8 cellular contexts compared by ENCODE assay signal in the genomic region with DNA sequence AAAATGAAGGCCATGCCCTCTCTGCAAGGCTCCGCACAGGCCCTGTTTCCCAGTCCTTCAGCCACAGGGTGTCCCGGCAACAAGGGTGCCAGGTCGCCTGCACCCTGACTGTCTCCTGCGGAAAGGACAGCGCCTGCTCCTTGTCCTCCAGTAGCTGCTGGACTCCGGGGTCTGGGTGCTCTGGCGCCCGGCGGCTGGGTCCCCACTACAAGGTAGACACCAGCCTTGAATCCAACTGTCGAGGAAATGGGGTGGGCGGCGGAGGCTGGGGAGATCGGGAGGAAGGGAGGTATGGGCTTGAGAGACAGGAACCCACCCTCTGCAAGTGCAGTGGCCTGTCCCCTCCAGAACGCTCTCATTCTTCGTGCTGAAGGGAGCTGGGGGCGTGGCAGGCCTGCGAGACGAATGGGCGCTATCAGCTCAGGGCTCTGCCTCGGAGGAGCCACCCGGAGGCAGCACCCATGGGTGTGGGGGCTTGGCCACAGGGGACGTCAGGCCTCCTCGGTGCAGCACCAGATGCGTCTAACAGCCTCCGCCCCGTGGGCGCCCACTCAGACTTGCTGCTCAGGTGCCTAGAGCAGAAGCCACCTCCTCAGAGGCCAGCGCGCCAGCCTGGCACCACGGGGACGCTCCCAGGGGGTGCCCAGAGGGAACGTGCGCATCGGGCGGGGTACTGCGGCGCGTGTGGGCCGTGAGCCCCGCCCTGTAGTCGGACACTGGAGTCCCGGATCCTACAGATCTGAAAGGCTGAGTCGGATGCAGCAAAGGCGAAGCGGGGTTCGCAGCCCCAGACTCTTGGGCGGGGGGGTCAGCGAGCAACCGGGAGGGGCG. TPM values are rescaled to one million over a fixed set of nuclear protein-coding genes. Genes with fewer than 3 reads are reported as not detected.
DNase-seq lines count a peak whose midpoint lies in the region; ATAC-seq and TF ChIP-seq lines count a peak whose summit lies in the region.

No MANE protein-coding gene starts in this region.

- H3F3A ChIP-seq in PC-3 (ENCODE audit: low read length, unreplicated experiment): no peaks in the 10 kb centered on the region

- H3K9me3 ChIP-seq in PC-3 (ENCODE audit: low read length): no peaks in the 10 kb centered on the region
- H3K9me3 ChIP-seq in gastroesophageal sphincter: no peaks in the 10 kb centered on the region

- H4K20me1 ChIP-seq in PC-3 (ENCODE audit: low read length): no peaks in the 10 kb centered on the region

- H3K4me1 ChIP-seq in PC-3 (ENCODE audit: insufficient read depth, low read length) (peaks cover 69% of the 10 kb centered on the region), gastroesophageal sphincter (peaks cover 0 to 54% (median 26%) of the 10 kb centered on the region in 3 donors)

- H3K9ac ChIP-seq in PC-3 (ENCODE audit: low read length): peak overlapping the region; percentile 84

- no peaks in the 10 kb centered on the region for H3K9me2 ChIP-seq in PC-3 (replicated peaks; ENCODE audit: low read length)

- TF ChIP-seq EP300 in gastroesophageal sphincter (IDR thresholded peaks at IDR 0.05): no peak

- H3K4me2 ChIP-seq in PC-3 (ENCODE audit: low read length): peak overlapping the region; percentile 76

- intact Hi-C loops in PC-3 (cut with micrococcal nuclease): no loop called here

- TSS peak; percentile 22 for BruUV-seq in PC-3 (replicated peaks; lab: Mats Ljungman, UMichigan)

- no peaks in the 10 kb centered on the region for H3K27me3 ChIP-seq in PC-3 (ENCODE audit: low read length)
- peaks cover 7% of the 10 kb centered on the region for H3K27me3 ChIP-seq in gastroesophageal sphincter

- TF ChIP-seq POLR2A in gastroesophageal sphincter (IDR thresholded peaks at IDR 0.05): no peak

- whole genome bisulfite sequencing in gastroesophageal sphincter (ENCODE audit: low coverage in 1 of 2), 2 donors: 0% methylated on average over 1 of the region's 50 CpGs; no CpG with 5 or more reads in 1 of the 2 donors

- POLR2A ChIA-PET in PC-3 (lab: Charles Lee; ENCODE audit: unreplicated experiment): interaction anchor here (0.6 kb wide), 1 partner anchor 594 kb away, joined by 5 read pairs; no protein-coding TSS in a partner anchor

- CTCF ChIA-PET in PC-3 (lab: Charles Lee): no interaction called here

- ATAC-seq in GM18498 (IDR thresholded peaks at IDR 0.05; ENCODE audit: unreplicated experiment): peak; percentile 51
- peak; percentile 43 for ATAC-seq in HG02884 (IDR thresholded peaks at IDR 0.05; ENCODE audit: unreplicated experiment)
- ATAC-seq in PC-3: peak; percentile 7
- ATAC-seq in gastroesophageal sphincter: peak; percentile 65

- TF ChIP-seq CTCF in PC-3 (conservative IDR thresholded peaks at IDR 0.05; ENCODE audit: low read depth, low read length) (no peak), gastroesophageal sphincter (IDR thresholded peaks at IDR 0.05) (no peak)

- peak overlapping the region; percentile 67 for H3K27ac ChIP-seq in PC-3 (ENCODE audit: low read length)
- peak overlapping the region; percentile 72 to 92 (median 90) for H3K27ac ChIP-seq in gastroesophageal sphincter

- DNase-seq in A172 (ENCODE audit: low spot score) (peak; percentile 37), PC-3 (peak; percentile 28), pons (ENCODE audit: low spot score) (peak; percentile 20), NCI-H187 (lab: John Stamatoyannopoulos, UW) (no peak)
- DNase-seq in activated T-helper 9 cell treated with anti-CD3 and anti-CD28 coated beads, Interleukin-2, amount 50 U/mL, for 16 hours (ENCODE audit: low read depth): peak; percentile 51

- no peaks in the 10 kb centered on the region for H3K79me2 ChIP-seq in PC-3 (ENCODE audit: low read length)

- 0 out of 2 replicates have a peak overlapping the region, but pooled peaks have one; percentile 22 for H2AFZ ChIP-seq in PC-3 (ENCODE audit: low read length)

- H3K4me3 ChIP-seq in PC-3 (ENCODE audit: low read length): peak overlapping the region; percentile 61
- H3K4me3 ChIP-seq in gastroesophageal sphincter: peak overlapping the region; percentile 77 to 97

- H3K36me3 ChIP-seq in PC-3 (ENCODE audit: low read depth, low read length) (no peaks in the 10 kb centered on the region), gastroesophageal sphincter (no peaks in the 10 kb centered on the region)

RNA-seq across cellular contexts. Expression of gene ADAM8, which starts 15.6 kb away (rescaled TPM):
- total RNA-seq in A172 (2014; rRNA removed; shearing (Covaris generic)): 0.31 and 0.93 TPM in 2 replicates
- total RNA-seq in PC-3 (2014; rRNA removed) (113 and 147 TPM in 2 replicates), gastroesophageal sphincter (1 to 10 TPM; 2.0 to 6.6 (median 3.3) TPM)

RNA-seq across cellular contexts. Expression of gene VENTX, which starts 23.5 kb away (rescaled TPM):
- total RNA-seq in A172 (2014; rRNA removed; shearing (Covaris generic)): not detected in 2 replicates
- total RNA-seq in PC-3 (2014; rRNA removed) (not detected in 2 replicates), gastroesophageal sphincter (1 to 10 TPM in 2 of 4 donors, under 1 TPM in 2; 0.66 to 2.3 (median 1.4) TPM)

RNA-seq across cellular contexts. Expression of gene UTF1, which starts 31.1 kb away (rescaled TPM):
- total RNA-seq in A172 (2014; rRNA removed; shearing (Covaris generic)): not detected in 2 replicates
- total RNA-seq in PC-3 (2014; rRNA removed): not detected in 2 replicates
- not detected for total RNA-seq in gastroesophageal sphincter

RNA-seq across cellular contexts. Expression of gene TUBGCP2, which starts 47.6 kb away (rescaled TPM):
- total RNA-seq in A172 (2014; rRNA removed; shearing (Covaris generic)): 29.3 and 35.9 TPM in 2 replicates
- total RNA-seq in PC-3 (2014; rRNA removed) (72.9 and 84.4 TPM in 2 replicates), gastroesophageal sphincter (10 to 100 TPM; 35.8 to 47.3 (median 38.8) TPM)

RNA-seq across cellular contexts. Expression of gene ZNF511, which starts 47.6 kb away (rescaled TPM):
- total RNA-seq in A172 (2014; rRNA removed; shearing (Covaris generic)): 13.4 and 26.6 TPM in 2 replicates
- total RNA-seq in PC-3 (2014; rRNA removed): 78.4 and 84.3 TPM in 2 replicates
- total RNA-seq in gastroesophageal sphincter: 10 to 100 TPM; 15.1 to 42.2 (median 25.4) TPM

Comparison
In these comparisons a context has a peak if more than half of its experiments do, and no peak if none do; other contexts are left out.
1. DNase-seq: peak in A172 (single experiment), PC-3 (single experiment), activated T-helper 9 cell treated with anti-CD3 and anti-CD28 coated beads, Interleukin-2, amount 50 U/mL, for 16 hours (single experiment) and pons (single experiment); none in NCI-H187 (0 of 2).
2. ATAC-seq: peak in every context shown above with its lines; median percentile 65 in gastroesophageal sphincter; 51 in GM18498; 43 in HG02884; 7 in PC-3.
3. RNA of gene ADAM8, which starts 15.6 kb away (total RNA-seq): 113 to 147 TPM in PC-3; 2.0 to 6.6 TPM in gastroesophageal sphincter and 0.31 to 0.93 TPM in A172; every median in the first group is over 10 times any median in the second.